ENCODE assay signal across 19 cellular contexts in genomic region chr12:114361992-114362391, GRCh38. TPM values are rescaled to one million over a fixed set of nuclear protein-coding genes. Genes with fewer than 3 reads are reported as not detected.
DNase-seq lines count a peak whose midpoint lies in the region; FAIRE-seq and TF ChIP-seq lines count a peak whose summit lies in the region.
"Had no signal": no experiment of that assay in that cellular context is flagged by ENCODE, and none has a peak within 500 bp of the region (broad histone marks: within the 10 kb centered on the region; RNA-seq: fewer than 3 reads in every experiment).

No MANE protein-coding gene starts in this region.

- TF ChIP-seq RAD21 in H1 (IDR thresholded peaks at IDR 0.05 in 1 of 2, conservative IDR thresholded peaks at IDR 0.05 in 1 of 2; ENCODE audit: low read depth in 2 of 2, low read length in 2 of 2): no peak

- no peak overlapping the region for H2BK120ac ChIP-seq in H1 (replicated peaks; ENCODE audit: low read depth, low read length)
- H2BK120ac ChIP-seq in mesendoderm (ENCODE audit: low read depth, low read length): no peak overlapping the region

- H2BK15ac ChIP-seq in H1 (ENCODE audit: low read length) (no peak overlapping the region), mesendoderm (replicated peaks; ENCODE audit: low read depth) (no peak overlapping the region)

- H4K8ac ChIP-seq in H1 (ENCODE audit: extremely low read depth, insufficient read depth, low read length): no peak overlapping the region
- H4K8ac ChIP-seq in mesendoderm (ENCODE audit: low read depth, low read length): no peak overlapping the region

- H3K9me3 ChIP-seq in H1 (ENCODE audit: insufficient read depth in 2 of 2, low read depth in 1 of 2, low read length in 1 of 2): peaks cover 4 to 8% of the 10 kb centered on the region in 2 experiments; a peak in 3 of 4 replicates
- H3K9me3 ChIP-seq in cardiac muscle cell (ENCODE audit: low read depth): no peaks in the 10 kb centered on the region
- no peaks in the 10 kb centered on the region for H3K9me3 ChIP-seq in left ventricle myocardium inferior (replicated peaks)
- H3K9me3 ChIP-seq in hepatocyte (ENCODE audit: low read depth): no peaks in the 10 kb centered on the region

- TF ChIP-seq EP300 in H1 (IDR thresholded peaks at IDR 0.05; ENCODE audit: borderline replicate concordance in 1 of 2, low read depth in 2 of 2, low read length in 2 of 2): no peak

- H2BK12ac ChIP-seq in H1 (ENCODE audit: low read depth, low read length): peak overlapping the region; percentile 35; the same call in 1 of the 2 replicates

- H3K9me2 ChIP-seq in hepatocyte (replicated peaks; ENCODE audit: insufficient read depth): no peaks in the 10 kb centered on the region

- peaks cover 7% of the 10 kb centered on the region; the same call in 1 of the 2 replicates for H3K23me2 ChIP-seq in H1 (ENCODE audit: low read depth, low read length)

- H3K23ac ChIP-seq in H1 (ENCODE audit: insufficient read length): no peak overlapping the region
- H3K23ac ChIP-seq in mesendoderm (ENCODE audit: low read length): peak overlapping the region; percentile 90

- H4K5ac ChIP-seq in H1 (ENCODE audit: insufficient read length, low read depth, low read length) (no peak overlapping the region), mesendoderm (ENCODE audit: low read length) (no peak overlapping the region)

- H3K79me1 ChIP-seq in H1 (ENCODE audit: low read depth, low read length) (no peaks in the 10 kb centered on the region), mesendoderm (ENCODE audit: low read length) (no peaks in the 10 kb centered on the region)

- TF ChIP-seq CTCF in H1 (IDR thresholded peaks at IDR 0.05; ENCODE audit: control extremely low read depth in 1 of 3, insufficient read depth in 1 of 3, low read depth in 1 of 3, low read length in 3 of 3) (no peak), cardiac muscle cell (IDR thresholded peaks at IDR 0.05; ENCODE audit: low read depth, low read length) (no peak), left ventricle myocardium inferior (IDR thresholded peaks at IDR 0.05; ENCODE audit: borderline replicate concordance) (no peak), hepatocyte (IDR thresholded peaks at IDR 0.05; ENCODE audit: poor library complexity) (no peak)

- POLR2A ChIA-PET in H1 (lab: Charles Lee; ENCODE audit: partially characterized antibody): interaction anchor here (0.5 kb wide), 1 partner anchor 10 kb away, joined by 3 read pairs; no protein-coding TSS in a partner anchor

- H3K56ac ChIP-seq in H1 (replicated peaks; ENCODE audit: insufficient read length, low read depth, low read length) (no peak overlapping the region), mesendoderm (ENCODE audit: low read length) (peak overlapping the region; percentile 26)

- H2AFZ ChIP-seq in H1 (ENCODE audit: low read length) (no peak overlapping the region), hepatocyte (no peak overlapping the region)

- no peak for DNase-seq in H1 (ENCODE audit: low read depth in 1 of 2, low spot score in 2 of 2)
- no peak for DNase-seq in cardiac muscle cell (ENCODE audit: low read depth in 1 of 2, low spot score in 1 of 2)
- DNase-seq in left ventricle myocardium inferior: no peak
- no peak for DNase-seq in mesendoderm
- DNase-seq in GM19240 (ENCODE audit: insufficient read length, low spot score): no peak
- DNase-seq in hepatocyte (ENCODE audit: low spot score): no peak
- no peak for DNase-seq in stimulated activated CD8-positive, alpha-beta memory T cell treated with anti-CD3 and anti-CD28 coated beads, Interleukin-4, amount 100 ng/mL, for 48 hours
- DNase-seq: 8988T; CD4-positive, alpha-beta memory T cell; DMS153; DMS79; GDM1; GOT3; H9 had no signal

- H3K4me3 ChIP-seq in H1 (ENCODE audit: extremely low read depth in 1 of 4, insufficient read depth in 2 of 4, low read depth in 3 of 4, low read length in 4 of 4) (no peak overlapping the region), cardiac muscle cell (no peak overlapping the region), left ventricle myocardium inferior (no peak overlapping the region), mesendoderm (ENCODE audit: low read length) (no peak overlapping the region), hepatocyte (no peak overlapping the region)
- H3K4me3 ChIP-seq: BLaER1 had no signal

- H3K9ac ChIP-seq in H1 (replicated peaks in 1 of 4; ENCODE audit: extremely low read depth in 1 of 4, low read depth in 3 of 4, low read length in 3 of 4) (no peak overlapping the region), mesendoderm (ENCODE audit: low read length) (no peak overlapping the region)
- H3K9ac ChIP-seq: BLaER1 had no signal

- H3K36me3 ChIP-seq in H1 (ENCODE audit: control insufficient read depth in 2 of 4, insufficient read depth in 4 of 4, low read length in 3 of 4) (no peaks in the 10 kb centered on the region), cardiac muscle cell (peaks cover 69% of the 10 kb centered on the region), left ventricle myocardium inferior (peaks cover 35% of the 10 kb centered on the region), mesendoderm (ENCODE audit: control insufficient read depth, insufficient read depth, low read length) (no peaks in the 10 kb centered on the region), hepatocyte (replicated peaks; ENCODE audit: insufficient read depth, low read depth) (no peaks in the 10 kb centered on the region)
- H3K36me3 ChIP-seq: BLaER1 had no signal

- CTCF ChIA-PET in H1 (lab: Charles Lee; ENCODE audit: partially characterized antibody): interaction anchor here (0.6 to 2.3 kb wide), 4 partner anchors 10 to 310 kb away, joined by 3 to 6 read pairs (median 4); no protein-coding TSS in a partner anchor

- H3K14ac ChIP-seq in H1 (ENCODE audit: insufficient read length): no peak overlapping the region

- H2AK5ac ChIP-seq in H1 (ENCODE audit: low read depth, low read length) (no peak overlapping the region), mesendoderm (ENCODE audit: low read length) (no peak overlapping the region)

- H3K27ac ChIP-seq in H1 (ENCODE audit: low read depth, low read length) (no peak overlapping the region), cardiac muscle cell (peak overlapping the region; percentile 82), left ventricle myocardium inferior (replicated peaks) (peak overlapping the region; percentile 69), mesendoderm (ENCODE audit: low read depth, low read length) (peak overlapping the region; percentile 62), hepatocyte (no peak overlapping the region)
- H3K27ac ChIP-seq: BLaER1 had no signal

- H2BK20ac ChIP-seq in H1 (ENCODE audit: low read length): no peak overlapping the region

- H3K4me1 ChIP-seq in H1 (replicated peaks in 1 of 4; ENCODE audit: control insufficient read depth in 3 of 4, insufficient read depth in 4 of 4, low read length in 3 of 4): peaks cover 0 to 2% (median 0%) of the 10 kb centered on the region in 4 experiments; a peak in 1 of 7 replicates
- H3K4me1 ChIP-seq in cardiac muscle cell (ENCODE audit: low read depth): peaks cover 20% of the 10 kb centered on the region
- H3K4me1 ChIP-seq in left ventricle myocardium inferior: peaks cover 47% of the 10 kb centered on the region
- H3K4me1 ChIP-seq in mesendoderm (ENCODE audit: control insufficient read depth, low read depth, low read length): peaks cover 7% of the 10 kb centered on the region
- H3K4me1 ChIP-seq in hepatocyte (ENCODE audit: insufficient read depth): no peaks in the 10 kb centered on the region
- H3K4me1 ChIP-seq: BLaER1 had no signal

- H4K91ac ChIP-seq in H1 (replicated peaks; ENCODE audit: insufficient read length, low read length): no peak overlapping the region

- intact Hi-C loops in left ventricle myocardium inferior (cut with micrococcal nuclease): no loop called here

- 84% methylated on average over 4 of the region's 4 CpGs; no CpG with 5 or more reads in 1 of the 2 experiments for WGBS in H1 (ENCODE audit: extremely low coverage in 1 of 2, insufficient coverage in 1 of 2, insufficient read length in 1 of 2, insufficient replicate concordance in 2 of 2, low coverage in 1 of 2, low lambda C conversion rate in 2 of 2, missing lambda C conversion rate in 1 of 2), 2 experiments
- no CpG with 5 or more reads among the region's 4 CpGs for WGBS in mesendoderm (ENCODE audit: extremely low coverage, insufficient coverage, low lambda C conversion rate)
- WGBS in hepatocyte (ENCODE audit: low lambda C conversion rate, missing lambda C conversion rate): 75% methylated on average over 4 of the region's 4 CpGs

- H3K27me3 ChIP-seq in H1 (replicated peaks in 1 of 4; ENCODE audit: control insufficient read depth in 3 of 4, extremely low read depth in 1 of 4, insufficient read depth in 3 of 4, low read length in 3 of 4) (no peaks in the 10 kb centered on the region; a peak in 1 of 7 replicates), cardiac muscle cell (no peaks in the 10 kb centered on the region), left ventricle myocardium inferior (ENCODE audit: low read depth) (no peaks in the 10 kb centered on the region), mesendoderm (ENCODE audit: insufficient read depth, low read length, poor library complexity) (no peaks in the 10 kb centered on the region), hepatocyte (no peaks in the 10 kb centered on the region)
- H3K27me3 ChIP-seq: BLaER1 had no signal

- H2BK5ac ChIP-seq in H1 (ENCODE audit: low read depth, low read length) (no peak overlapping the region), mesendoderm (ENCODE audit: low read length) (peak overlapping the region; percentile 42)

- no peak for TF ChIP-seq POLR2A in H1 (IDR thresholded peaks at IDR 0.05; ENCODE audit: control extremely low read depth in 1 of 2, low read depth in 2 of 2, low read length in 2 of 2)

- H3K4me2 ChIP-seq in H1 (ENCODE audit: insufficient read depth in 1 of 2, low read depth in 2 of 2, low read length in 2 of 2) (no peak overlapping the region), mesendoderm (ENCODE audit: low read length) (no peak overlapping the region), hepatocyte (no peak overlapping the region)
- H3K4me2 ChIP-seq: BLaER1 had no signal

- H4K20me1 ChIP-seq in H1 (replicated peaks in 1 of 2; ENCODE audit: control insufficient read depth in 1 of 2, insufficient read depth in 2 of 2, low read length in 2 of 2) (no peaks in the 10 kb centered on the region), hepatocyte (ENCODE audit: insufficient read depth, poor library complexity, severe bottlenecking) (peaks cover 3% of the 10 kb centered on the region)
- H4K20me1 ChIP-seq: BLaER1 had no signal

- no peak overlapping the region; the same call in 1 of the 2 replicates for H3K18ac ChIP-seq in H1 (ENCODE audit: extremely low read depth, low read length)
- H3K18ac ChIP-seq in mesendoderm (ENCODE audit: low read length): no peak overlapping the region

- FAIRE-seq in H1 (lab: Jason Lieb, UNC): no peak
- FAIRE-seq: GM12892, GM18507 had no signal

- H3K4ac ChIP-seq in H1 (replicated peaks; ENCODE audit: insufficient read length, low read depth, low read length) (no peak overlapping the region), mesendoderm (ENCODE audit: low read depth, low read length) (no peak overlapping the region)

- H3K79me2 ChIP-seq in H1 (ENCODE audit: control insufficient read depth in 1 of 2, insufficient read depth in 2 of 2, low read length in 2 of 2): no peaks in the 10 kb centered on the region
- H3K79me2 ChIP-seq in mesendoderm (ENCODE audit: control insufficient read depth, insufficient read depth, low read length): no peaks in the 10 kb centered on the region
- no peaks in the 10 kb centered on the region for H3K79me2 ChIP-seq in hepatocyte

RNA-seq across cellular contexts. Expression of gene TBX5, which starts 44.0 kb away (rescaled TPM):
- 0.08 TPM in 1 of 2 replicates, not detected in the other for total RNA-seq in H1 (2021; fragmentation: NEBNext Ultra II Directional; extraction: Animal tissue kit (Norgen Biotek cat#: 25700))
- 0.05 TPM in 1 of 2 replicates, not detected in the other for polyA plus RNA-seq in H1 (2011; rRNA removed)
- not detected for polyA plus RNA-seq in H1 (2011; cell fraction: cytosol; rRNA removed)
- polyA plus RNA-seq in H1 (2011; cell fraction: nucleus; rRNA removed): not detected
- polyA plus RNA-seq in H1 (2012, experiment 1 of 2): 0.13 TPM in 1 of 4 replicates, not detected in the others
- polyA plus RNA-seq in H1 (2012, experiment 2 of 2): not detected
- polyA plus RNA-seq in H1 (2013, experiment 1 of 2): 0.08 TPM
- 0.09 TPM for polyA plus RNA-seq in H1 (2013, experiment 2 of 2)
- not detected in 2 replicates for polyA minus RNA-seq in H1 (2011; rRNA and poly(A)+ RNA removed)
- polyA minus RNA-seq in H1 (2011; cell fraction: cytosol; rRNA and poly(A)+ RNA removed): not detected
- polyA minus RNA-seq in H1 (2011; cell fraction: nucleus; rRNA and poly(A)+ RNA removed): not detected
- total RNA-seq in cardiac muscle cell: 108 and 109 TPM in 2 replicates
- polyA plus RNA-seq in cardiac muscle cell: 83.3 and 110 TPM in 2 replicates
- total RNA-seq in left ventricle myocardium inferior: 75.1 TPM
- polyA plus RNA-seq in mesendoderm (2013, experiment 1 of 2): 0.10 TPM
- 0.13 TPM for polyA plus RNA-seq in mesendoderm (2013, experiment 2 of 2)
- total RNA-seq in hepatocyte: 12.3 and 13.0 TPM in 2 replicates
- polyA plus RNA-seq in hepatocyte: 6.3 and 10.8 TPM in 2 replicates
- total RNA-seq: CD4-positive, alpha-beta memory T cell; H9; HT-29 had no signal
- polyA plus RNA-seq: CD14-positive monocyte; CD4-positive, alpha-beta memory T cell had no signal

Comparison
In these comparisons a context has a peak if more than half of its experiments do, and no peak if none do; other contexts are left out.
1. H3K27ac ChIP-seq: peak in cardiac muscle cell (single experiment), left ventricle myocardium inferior (single experiment) and mesendoderm (single experiment); none in H1 (single experiment) and hepatocyte (single experiment).
2. RNA of gene TBX5, which starts 44.0 kb away (total RNA-seq): 108 to 109 TPM in cardiac muscle cell, 75.1 TPM in left ventricle myocardium inferior (single experiment) and 12.3 to 13.0 TPM in hepatocyte; 0.08 TPM in H1; every median in the first group is over 10 times any median in the second.